In genomic region chr2:96536445-96537065, GRCh38 we compare ENCODE assay signal across 8 cellular contexts. TPM values are rescaled to one million over a fixed set of nuclear protein-coding genes. Genes with fewer than 3 reads are reported as not detected.
DNase-seq lines count a peak whose midpoint lies in the region; ATAC-seq and TF ChIP-seq lines count a peak whose summit lies in the region.

Gene ARID5A, plus strand, starts transcription at chr2:96536752. Its CDS starts 75 bp downstream, at chr2:96536827.

- no peak within 1 kb of the TSS for H2BK120ac ChIP-seq in IMR-90 (ENCODE audit: low read depth, low read length)

- no peaks in the 10 kb centered on the region for H3K9me2 ChIP-seq in PC-3 (replicated peaks; ENCODE audit: low read length)

- 0% methylated on average over 30 of the region's 69 CpGs; no CpG with 5 or more reads in 1 of the 2 experiments for WGBS in IMR-90 (ENCODE audit: extremely low coverage in 2 of 2, insufficient read length in 1 of 2), 2 experiments

- no peak within 1 kb of the TSS for H3K14ac ChIP-seq in IMR-90 (replicated peaks; ENCODE audit: low read depth, low read length)

- POLR2A ChIA-PET in IMR-90 (lab: Charles Lee; ENCODE audit: unreplicated experiment) (interaction anchor here (0.6 kb wide), 1 partner anchor 413 kb away, joined by 3 read pairs; no protein-coding TSS in a partner anchor), PC-3 (lab: Charles Lee; ENCODE audit: unreplicated experiment) (no interaction called here)

- H3K56ac ChIP-seq in IMR-90 (ENCODE audit: extremely low read depth, insufficient read depth, low read length): peak within 1 kb of the TSS; percentile 35; the same call in 1 of the 2 replicates

- peaks cover 7 to 36% of the 10 kb centered on the region in 2 experiments; a peak in 3 of 4 replicates for H3K79me1 ChIP-seq in IMR-90 (ENCODE audit: low read depth in 1 of 2, low read length in 2 of 2)

- no peak within 1 kb of the TSS for H2BK5ac ChIP-seq in IMR-90 (ENCODE audit: low read depth, low read length, poor library complexity, severe bottlenecking)

- no peak within 1 kb of the TSS for H3K18ac ChIP-seq in IMR-90 (ENCODE audit: low read depth, low read length)

- in situ Hi-C loops in IMR-90 (cut with MboI; ENCODE audit: low sequenced_read_pairs): no loop called here

- H3K79me2 ChIP-seq in PC-3 (ENCODE audit: low read length): no peaks in the 10 kb centered on the region

- H3K4me1 ChIP-seq in IMR-90 (ENCODE audit: control insufficient read depth, insufficient read depth, low read length): peaks cover 43% of the 10 kb centered on the region
- peaks cover 41% of the 10 kb centered on the region for H3K4me1 ChIP-seq in PC-3 (ENCODE audit: insufficient read depth, low read length)
- peaks cover 46% of the 10 kb centered on the region for H3K4me1 ChIP-seq in mucosa of stomach (ENCODE audit: control insufficient read depth, insufficient read depth, low read length)

- peak within 1 kb of the TSS; percentile 41; the same call in 1 of the 3 replicates for H2BK15ac ChIP-seq in IMR-90 (ENCODE audit: low read depth, low read length)

- peak within 1 kb of the TSS; percentile 84 for H3K4me3 ChIP-seq in IMR-90 (ENCODE audit: insufficient read depth, low read depth, low read length)
- H3K4me3 ChIP-seq in PC-3 (ENCODE audit: low read length): peak within 1 kb of the TSS; percentile 75
- H3K4me3 ChIP-seq in mucosa of stomach (ENCODE audit: low read length): peak within 1 kb of the TSS; percentile 53

- peak; percentile 96 for TF ChIP-seq POLR2A in IMR-90 (IDR thresholded peaks at IDR 0.05; ENCODE audit: low read depth, low read length)
- peak; percentile 42 for TF ChIP-seq POLR2A in erythroblast (IDR thresholded peaks at IDR 0.05; ENCODE audit: low read length)

- 0 out of 2 replicates have a peak within 1 kb of the TSS, but pooled peaks have one; percentile 23 for H3K23ac ChIP-seq in IMR-90 (ENCODE audit: low read depth, low read length)

- H3K4me2 ChIP-seq in IMR-90 (ENCODE audit: low read depth, low read length) (peak within 1 kb of the TSS; percentile 88), PC-3 (ENCODE audit: low read length) (peak within 1 kb of the TSS; percentile 87)

- H2AK9ac ChIP-seq in IMR-90 (replicated peaks; ENCODE audit: low read depth, low read length, poor library complexity): peak within 1 kb of the TSS; percentile 86

- dilution Hi-C loops in IMR-90 (cut with HindIII; ENCODE audit: low sequenced_read_pairs, unreplicated experiment): no loop called here

- intact Hi-C loops in IMR-90 (cut with micrococcal nuclease) (no loop called here), PC-3 (cut with micrococcal nuclease) (no loop called here)

- TF ChIP-seq CTCF in IMR-90 (conservative IDR thresholded peaks at IDR 0.05; ENCODE audit: low read depth, low read length) (no peak), PC-3 (conservative IDR thresholded peaks at IDR 0.05; ENCODE audit: low read depth, low read length) (no peak)

- H3K9me3 ChIP-seq in IMR-90 (ENCODE audit: control insufficient read depth, insufficient read depth, low read length) (no peaks in the 10 kb centered on the region), PC-3 (ENCODE audit: low read length) (no peaks in the 10 kb centered on the region), mucosa of stomach (ENCODE audit: control insufficient read depth, low read length) (no peaks in the 10 kb centered on the region)

- H2AFZ ChIP-seq in IMR-90 (replicated peaks; ENCODE audit: low read length, poor library complexity) (peak within 1 kb of the TSS; percentile 91), PC-3 (ENCODE audit: low read length) (peak within 1 kb of the TSS; percentile 68)

- peak within 1 kb of the TSS; percentile 64 for H2BK20ac ChIP-seq in IMR-90 (ENCODE audit: low read depth, low read length)

- H4K5ac ChIP-seq in IMR-90 (ENCODE audit: low read depth, low read length): no peak within 1 kb of the TSS

- no TSS peak for BruUV-seq in IMR-90 (replicated peaks; lab: Mats Ljungman, UMichigan)
- BruUV-seq in PC-3 (replicated peaks; lab: Mats Ljungman, UMichigan): no TSS peak

- no peaks in the 10 kb centered on the region for H3K27me3 ChIP-seq in IMR-90 (ENCODE audit: control insufficient read depth, insufficient read depth, low read length)
- H3K27me3 ChIP-seq in PC-3 (ENCODE audit: low read length): no peaks in the 10 kb centered on the region
- peaks cover 21% of the 10 kb centered on the region for H3K27me3 ChIP-seq in mucosa of stomach (ENCODE audit: control insufficient read depth, insufficient read depth, low read length)

- DNase-seq in DMS153 (lab: John Stamatoyannopoulos, UW): peak; percentile 73
- DNase-seq in IMR-90: peak; percentile 85
- peak; percentile 84 for DNase-seq in PC-3
- peak; percentile 90 for DNase-seq in activated T-cell treated with anti-CD3 and anti-CD28 coated beads for 4 hours
- DNase-seq in erythroblast (lab: John Stamatoyannopoulos, UW): peak; percentile 86 to 91
- peak; percentile 94 for DNase-seq in stimulated activated CD8-positive, alpha-beta memory T cell treated with anti-CD3 and anti-CD28 coated beads, Interleukin-4, amount 100 ng/mL, for 48 hours

- H3K27ac ChIP-seq in IMR-90 (ENCODE audit: insufficient read depth, low read length): peak within 1 kb of the TSS; percentile 35
- H3K27ac ChIP-seq in PC-3 (ENCODE audit: low read length): no peak within 1 kb of the TSS

- peak; percentile 51 for ATAC-seq in GM21526 (IDR thresholded peaks at IDR 0.05; ENCODE audit: low FRiP score, unreplicated experiment)
- peak; percentile 88 for ATAC-seq in IMR-90 (ENCODE audit: low read depth)
- ATAC-seq in PC-3: peak; percentile 54

- CTCF ChIA-PET in IMR-90 (lab: Yijun Ruan, JAX) (interaction anchor here (0.6 kb wide), 1 partner anchor 260 kb away, joined by 9 read pairs; no protein-coding TSS in a partner anchor), PC-3 (lab: Charles Lee) (no interaction called here)

- peak within 1 kb of the TSS; percentile 42 for H2AK5ac ChIP-seq in IMR-90 (ENCODE audit: low read depth, low read length)

- peak within 1 kb of the TSS in 1 of 2 experiments; percentile 73; a peak in 1 of 4 replicates for H4K8ac ChIP-seq in IMR-90 (ENCODE audit: low read depth in 2 of 2, low read length in 2 of 2)

- peaks cover 22% of the 10 kb centered on the region for H3K9me1 ChIP-seq in IMR-90 (ENCODE audit: insufficient read depth, low read length)

- H3K36me3 ChIP-seq in IMR-90 (ENCODE audit: control insufficient read depth, insufficient read depth, low read length) (no peaks in the 10 kb centered on the region), PC-3 (ENCODE audit: low read depth, low read length) (no peaks in the 10 kb centered on the region), mucosa of stomach (ENCODE audit: control insufficient read depth, insufficient read depth, low read length) (no peaks in the 10 kb centered on the region)

- H3K9ac ChIP-seq in IMR-90 (ENCODE audit: low read depth, low read length) (peak within 1 kb of the TSS; percentile 74), PC-3 (ENCODE audit: low read length) (peak within 1 kb of the TSS; percentile 49; the same call in 1 of the 2 replicates), mucosa of stomach (ENCODE audit: low read length) (peak within 1 kb of the TSS; percentile 82)

- H4K20me1 ChIP-seq in IMR-90 (ENCODE audit: insufficient read depth, low read length) (peaks cover 35% of the 10 kb centered on the region), PC-3 (ENCODE audit: low read length) (no peaks in the 10 kb centered on the region)

- 0 out of 2 replicates have a peak within 1 kb of the TSS, but pooled peaks have one; percentile 68 for H3K4ac ChIP-seq in IMR-90 (ENCODE audit: low read depth, low read length)

- no peaks in the 10 kb centered on the region for H3F3A ChIP-seq in PC-3 (ENCODE audit: low read length, unreplicated experiment)

- H4K91ac ChIP-seq in IMR-90 (ENCODE audit: insufficient read depth, low read depth, low read length): no peak within 1 kb of the TSS

- TF ChIP-seq RAD21 in IMR-90 (IDR thresholded peaks at IDR 0.05; ENCODE audit: low read length): no peak

TF ChIP-seq in IMR-90, 13 proteins besides CTCF, POLR2A, EP300 and RAD21:
- TF ChIP-seq MAZ (IDR thresholded peaks at IDR 0.05; ENCODE audit: borderline replicate concordance, low read depth, low read length) (peak; percentile 60; the same call in 1 of the 2 replicates), NFE2L2 (IDR thresholded peaks at IDR 0.05; ENCODE audit: low read depth, low read length) (no peak), RCOR1 (IDR thresholded peaks at IDR 0.05; ENCODE audit: insufficient replicate concordance, low read length) (no peak), MXI1 (IDR thresholded peaks at IDR 0.05; ENCODE audit: borderline replicate concordance, low read depth, low read length) (no peak; the same call in 1 of the 2 replicates), CHD1 (IDR thresholded peaks at IDR 0.05; ENCODE audit: low read depth, low read length) (no peak)
TF ChIP-seq in IMR-90: peak in this region for 1.

RNA-seq across cellular contexts. Expression of gene ARID5A, which starts in this region (rescaled TPM):
- total RNA-seq in IMR-90 (2012; rRNA removed): 2.2 and 2.3 TPM in 2 replicates
- 6.7 and 7.2 TPM in 2 replicates for polyA plus RNA-seq in IMR-90 (2012; rRNA removed)
- polyA plus RNA-seq in IMR-90 (2012; cell fraction: cytosol; rRNA removed): 4.4 and 7.1 TPM in 2 replicates
- polyA plus RNA-seq in IMR-90 (2012; cell fraction: nucleus; rRNA removed; ENCODE audit: low replicate concordance): 9.5 and 20.2 TPM in 2 replicates
- 6.1 and 8.2 TPM in 2 replicates for total RNA-seq in PC-3 (2014; rRNA removed)
